Comparison of ENCODE assay signal across 8 cellular contexts in genomic region chr19:44401787-44402115, GRCh38. TPM values are rescaled to one million over a fixed set of nuclear protein-coding genes. Genes with fewer than 3 reads are reported as not detected.
DNase-seq lines count a peak whose midpoint lies in the region; ATAC-seq and TF ChIP-seq lines count a peak whose summit lies in the region.

No MANE protein-coding gene starts in this region.

- ATAC-seq in memory B cell (ENCODE audit: low read depth) (no peak), GM19351 (IDR thresholded peaks at IDR 0.05; ENCODE audit: unreplicated experiment) (no peak)

- TF ChIP-seq POLR2A in testis (IDR thresholded peaks at IDR 0.05), result no peak

- no peaks in the 10 kb centered on the region for H3K36me3 ChIP-seq in testis (ENCODE audit: low read depth, missing control alignments)

- WGBS in testis, 2 donors, result 23 to 32% methylated on average over 6 of the region's 6 CpGs

- peaks cover 30% of the 10 kb centered on the region for H3K36me3 Mint-ChIP-seq in activated T-cell treated with anti-CD3 and anti-CD28 coated beads, Interleukin-2, amount 50 U/mL, for 24 hours (ENCODE audit: low read depth)
- peaks cover 8% of the 10 kb centered on the region for H3K36me3 Mint-ChIP-seq in MCF 10A (ENCODE audit: insufficient read depth, unreplicated experiment)
- peaks cover 9% of the 10 kb centered on the region for H3K36me3 Mint-ChIP-seq in memory B cell
- peaks cover 3% of the 10 kb centered on the region for H3K36me3 Mint-ChIP-seq in activated T-helper 1 cell treated with anti-CD3 and anti-CD28 coated beads, Interleukin-12 subunit alpha, Interleukin-12 subunit beta, Interleukin-2, Interleukin-4 antibody, amounts not matched to agents 30 ng/mL and 10 ng/mL and 1 ng/mL, durations not matched to agents 14 hours and 24 hours and 36 hours (ENCODE audit: low read depth)

- POLR2A ChIA-PET in MCF 10A (lab: Yijun Ruan, JAX), result no interaction called here

- no peaks in the 10 kb centered on the region for H3K9me3 ChIP-seq in testis

- peaks cover 4% of the 10 kb centered on the region for H3K27me3 Mint-ChIP-seq in activated T-cell treated with anti-CD3 and anti-CD28 coated beads, Interleukin-2, amount 50 U/mL, for 24 hours
- no peaks in the 10 kb centered on the region for H3K27me3 Mint-ChIP-seq in MCF 10A (ENCODE audit: insufficient read depth, unreplicated experiment)
- no peaks in the 10 kb centered on the region for H3K27me3 Mint-ChIP-seq in memory B cell
- H3K27me3 Mint-ChIP-seq in activated T-helper 1 cell treated with anti-CD3 and anti-CD28 coated beads, Interleukin-12 subunit alpha, Interleukin-12 subunit beta, Interleukin-2, Interleukin-4 antibody, amounts not matched to agents 30 ng/mL and 10 ng/mL and 1 ng/mL, durations not matched to agents 14 hours and 24 hours and 36 hours (ENCODE audit: insufficient read depth), result peaks cover 2% of the 10 kb centered on the region

- no peaks in the 10 kb centered on the region for H3K27me3 ChIP-seq in testis

- peaks cover 10% of the 10 kb centered on the region for H3K4me1 Mint-ChIP-seq in activated T-cell treated with anti-CD3 and anti-CD28 coated beads, Interleukin-2, amount 50 U/mL, for 24 hours (ENCODE audit: low read depth)
- peaks cover 5% of the 10 kb centered on the region for H3K4me1 Mint-ChIP-seq in MCF 10A (ENCODE audit: insufficient read depth, unreplicated experiment)
- peaks cover 3% of the 10 kb centered on the region for H3K4me1 Mint-ChIP-seq in memory B cell
- peaks cover 5% of the 10 kb centered on the region for H3K4me1 Mint-ChIP-seq in activated T-helper 1 cell treated with anti-CD3 and anti-CD28 coated beads, Interleukin-12 subunit alpha, Interleukin-12 subunit beta, Interleukin-2, Interleukin-4 antibody, amounts not matched to agents 30 ng/mL and 10 ng/mL and 1 ng/mL, durations not matched to agents 14 hours and 24 hours and 36 hours (ENCODE audit: low read depth)

- H3K27ac ChIP-seq in testis, result no peak overlapping the region

- DNase-seq in activated T-cell treated with anti-CD3 and anti-CD28 coated beads, Interleukin-2, amount 50 U/mL, for 24 hours, result no peak
- DNase-seq in activated T-cell treated with anti-CD3 and anti-CD28 coated beads, Interleukin-2, amount 50 U/mL, for 48 hours, result no peak
- DNase-seq in MCF 10A (ENCODE audit: unreplicated experiment) (no peak), memory B cell (ENCODE audit: low spot score in 2 of 2) (no peak), testis (no peak), DMS114 treated with DMSO at 0.1 percent for 48 hours (lab: John Stamatoyannopoulos, UW; ENCODE audit: unreplicated experiment) (no peak)
- no peak for DNase-seq in activated T-helper 1 cell treated with anti-CD3 and anti-CD28 coated beads, Interleukin-12 subunit alpha, Interleukin-12 subunit beta, Interleukin-2, Interleukin-4 antibody, amounts not matched to agents 30 ng/mL and 10 ng/mL and 1 ng/mL, durations not matched to agents 14 hours and 24 hours and 36 hours (ENCODE audit: low spot score)

- CTCF ChIA-PET in MCF 10A (lab: Yijun Ruan, JAX), result no interaction called here

- H3K4me3 Mint-ChIP-seq in activated T-cell treated with anti-CD3 and anti-CD28 coated beads, Interleukin-2, amount 50 U/mL, for 24 hours, result peak overlapping the region; percentile 75
- H3K4me3 Mint-ChIP-seq in MCF 10A (ENCODE audit: unreplicated experiment), result peak overlapping the region; percentile 99
- peak overlapping the region; percentile 93 for H3K4me3 Mint-ChIP-seq in memory B cell
- no peak overlapping the region for H3K4me3 Mint-ChIP-seq in activated T-helper 1 cell treated with anti-CD3 and anti-CD28 coated beads, Interleukin-12 subunit alpha, Interleukin-12 subunit beta, Interleukin-2, Interleukin-4 antibody, amounts not matched to agents 30 ng/mL and 10 ng/mL and 1 ng/mL, durations not matched to agents 14 hours and 24 hours and 36 hours

- BruUV-seq in MCF 10A (replicated peaks; lab: Mats Ljungman, UMichigan), result no TSS peak

- peaks cover 4% of the 10 kb centered on the region for H3K4me1 ChIP-seq in testis

- H3K4me3 ChIP-seq in testis, result peak overlapping the region; percentile 60 to 79

- H3K9me3 Mint-ChIP-seq in activated T-cell treated with anti-CD3 and anti-CD28 coated beads, Interleukin-2, amount 50 U/mL, for 24 hours, result peaks cover 49% of the 10 kb centered on the region
- H3K9me3 Mint-ChIP-seq in MCF 10A (ENCODE audit: unreplicated experiment) (peaks cover 17% of the 10 kb centered on the region), memory B cell (peaks cover 12% of the 10 kb centered on the region)
- peaks cover 43% of the 10 kb centered on the region for H3K9me3 Mint-ChIP-seq in activated T-helper 1 cell treated with anti-CD3 and anti-CD28 coated beads, Interleukin-12 subunit alpha, Interleukin-12 subunit beta, Interleukin-2, Interleukin-4 antibody, amounts not matched to agents 30 ng/mL and 10 ng/mL and 1 ng/mL, durations not matched to agents 14 hours and 24 hours and 36 hours

- intact Hi-C loops in MCF 10A (cut with micrococcal nuclease) (no loop called here), testis (cut with DNase I; ENCODE audit: low total_unique reads) (no loop called here)
- intact Hi-C loops in activated T-helper 1 cell treated with anti-CD3 and anti-CD28 coated beads, Interleukin-12 subunit alpha, Interleukin-12 subunit beta, Interleukin-2, Interleukin-4 antibody, amounts not matched to agents 30 ng/mL and 10 ng/mL and 1 ng/mL, durations not matched to agents 14 hours and 24 hours and 36 hours (cut with micrococcal nuclease), result loop anchor here (1.0 kb wide), 1 partner anchor 99 kb away; the partner anchor contains the start of gene ZNF180

- TF ChIP-seq CTCF in MCF 10A (IDR thresholded peaks at IDR 0.05; ENCODE audit: unreplicated experiment) (no peak), testis (IDR thresholded peaks at IDR 0.05) (no peak)

- H3K27ac Mint-ChIP-seq in activated T-cell treated with anti-CD3 and anti-CD28 coated beads, Interleukin-2, amount 50 U/mL, for 24 hours, result no peak overlapping the region
- H3K27ac Mint-ChIP-seq in MCF 10A (ENCODE audit: low read depth, unreplicated experiment), result peak overlapping the region; percentile 69
- H3K27ac Mint-ChIP-seq in memory B cell, result no peak overlapping the region
- H3K27ac Mint-ChIP-seq in activated T-helper 1 cell treated with anti-CD3 and anti-CD28 coated beads, Interleukin-12 subunit alpha, Interleukin-12 subunit beta, Interleukin-2, Interleukin-4 antibody, amounts not matched to agents 30 ng/mL and 10 ng/mL and 1 ng/mL, durations not matched to agents 14 hours and 24 hours and 36 hours, result no peak overlapping the region

RNA-seq across cellular contexts. Expression of gene ZNF285, which starts 0.3 kb away (rescaled TPM):
- total RNA-seq in MCF 10A (2022) (3.1 and 4.0 TPM in 2 replicates), testis (1 to 10 TPM; 7.1 to 7.9 TPM)
- polyA plus RNA-seq in testis (ENCODE audit: insufficient read depth, low read depth, low replicate concordance), result 5.4 TPM
- 0.07 TPM in 1 of 2 replicates, not detected in the other for total RNA-seq in activated T-helper 1 cell treated with anti-CD3 and anti-CD28 coated beads, Interleukin-12 subunit alpha, Interleukin-12 subunit beta, Interleukin-2, Interleukin-4 antibody, amounts not matched to agents 30 ng/mL and 10 ng/mL and 1 ng/mL, durations not matched to agents 14 hours and 24 hours and 36 hours

RNA-seq across cellular contexts. Expression of gene ZNF112, which starts 45.3 kb away (rescaled TPM):
- total RNA-seq in MCF 10A (2022) (5.4 and 5.7 TPM in 2 replicates), testis (1 to 10 TPM; 7.6 to 9.8 TPM)
- polyA plus RNA-seq in testis (ENCODE audit: insufficient read depth, low read depth, low replicate concordance), result 4.0 TPM
- not detected in 2 replicates for total RNA-seq in activated T-helper 1 cell treated with anti-CD3 and anti-CD28 coated beads, Interleukin-12 subunit alpha, Interleukin-12 subunit beta, Interleukin-2, Interleukin-4 antibody, amounts not matched to agents 30 ng/mL and 10 ng/mL and 1 ng/mL, durations not matched to agents 14 hours and 24 hours and 36 hours

RNA-seq across cellular contexts. Expression of gene ZNF229, which starts 46.5 kb away (rescaled TPM):
- total RNA-seq in MCF 10A (2022) (2.6 and 2.9 TPM in 2 replicates), testis (1 to 10 TPM; 5.1 to 5.8 TPM)
- polyA plus RNA-seq in testis (ENCODE audit: insufficient read depth, low read depth, low replicate concordance), result 4.4 TPM
- 0.08 TPM in 1 of 2 replicates, not detected in the other for total RNA-seq in activated T-helper 1 cell treated with anti-CD3 and anti-CD28 coated beads, Interleukin-12 subunit alpha, Interleukin-12 subunit beta, Interleukin-2, Interleukin-4 antibody, amounts not matched to agents 30 ng/mL and 10 ng/mL and 1 ng/mL, durations not matched to agents 14 hours and 24 hours and 36 hours
